1 cellular context compared by ENCODE assay signal in genomic region chr22:44443641-44444235, GRCh38.
TF ChIP-seq lines count a peak whose summit lies in the region.

No MANE protein-coding gene starts in this region.

TF ChIP-seq in GM12878, 131 proteins besides CTCF, POLR2A, EP300 and RAD21 (continued from another document):
- TF ChIP-seq TCF3 (IDR thresholded peaks at IDR 0.05; ENCODE audit: borderline replicate concordance, insufficient read depth, low read depth, low read length), result 0 out of 2 replicates have a peak, but pooled peaks have one; percentile 41
